10 cellular contexts compared by ENCODE assay signal in the genomic region with DNA sequence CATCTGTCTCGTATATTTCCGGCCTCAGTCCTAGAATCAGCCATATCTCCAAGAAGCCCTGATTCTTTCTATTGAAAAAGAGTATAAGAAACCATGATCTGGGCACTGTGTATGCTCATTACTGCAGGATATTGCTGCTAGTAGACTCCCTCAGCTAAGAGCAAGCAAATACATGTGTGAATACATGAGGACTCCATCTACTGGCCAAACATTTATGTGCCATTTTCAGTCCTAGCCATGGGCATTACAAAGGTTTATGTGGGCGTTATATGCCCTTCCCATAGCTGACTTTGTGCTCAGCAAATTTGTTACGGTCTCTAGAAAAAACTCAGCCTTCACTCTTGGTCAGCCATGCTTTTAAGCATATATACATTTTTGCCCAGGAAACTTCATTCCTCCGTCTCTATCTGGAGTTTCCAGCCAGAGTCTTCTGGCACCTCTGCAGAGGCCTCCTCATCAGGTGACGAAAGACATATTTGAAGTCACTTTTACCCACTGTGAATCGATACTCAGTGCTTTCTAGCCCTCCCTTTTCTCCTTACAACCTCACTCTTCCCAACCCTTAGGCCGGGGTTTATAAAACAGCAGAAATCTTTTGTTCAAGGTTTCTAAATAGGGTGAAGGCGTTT.
A peak's percentile ranks its signal among the peaks of the same experiment; 100 is the strongest.
DNase-seq lines count a peak whose midpoint lies in the region; ATAC-seq and TF ChIP-seq lines count a peak whose summit lies in the region.
"Had no signal": no experiment of that assay in that cellular context is flagged by ENCODE, and none has a peak within 500 bp of the region (broad histone marks: within the 10 kb centered on the region; RNA-seq: fewer than 3 reads in every experiment).

No MANE protein-coding gene starts in this region.

- no peaks in the 10 kb centered on the region for H3K36me3 ChIP-seq in mesenchymal stem cell (ENCODE audit: control insufficient read depth in 1 of 2, insufficient read depth in 2 of 2, low read depth in 1 of 2, low read length in 2 of 2)

- H3K4ac ChIP-seq in mesenchymal stem cell (ENCODE audit: low read depth in 1 of 2, low read length in 2 of 2) = no peak overlapping the region

- H3K14ac ChIP-seq in mesenchymal stem cell (ENCODE audit: low read length in 2 of 2) = no peak overlapping the region

- POLR2A ChIA-PET in GM10248 (lab: Yijun Ruan, JAX) = no interaction called here

- WGBS in mesenchymal stem cell = 70% methylated on average over 6 of the region's 9 CpGs

- H3K4me3 ChIP-seq in mesenchymal stem cell (ENCODE audit: insufficient read depth in 1 of 2, low read depth in 1 of 2, low read length in 2 of 2) = no peak overlapping the region
- H3K4me3 ChIP-seq: skin epidermis had no signal

- no peak overlapping the region for H2BK120ac ChIP-seq in mesenchymal stem cell (ENCODE audit: low read depth, low read length)

- CTCF ChIA-PET in GM10248 (lab: Yijun Ruan, JAX) = interaction anchor here (0.8 kb wide), 1 partner anchor 15 kb away, joined by 3 read pairs; no protein-coding TSS in a partner anchor

- H3K27me3 ChIP-seq in mesenchymal stem cell (ENCODE audit: control insufficient read depth in 1 of 2, insufficient read depth in 1 of 2, low read length in 2 of 2) = no peaks in the 10 kb centered on the region

- no peak overlapping the region for H2AK5ac ChIP-seq in mesenchymal stem cell (ENCODE audit: low read length, severe bottlenecking)

- H2AFZ ChIP-seq in mesenchymal stem cell (ENCODE audit: low read depth, low read length) = no peak overlapping the region

- no peak overlapping the region for H3K18ac ChIP-seq in mesenchymal stem cell (ENCODE audit: low read depth in 1 of 2, low read length in 2 of 2)

- no peaks in the 10 kb centered on the region for H3K79me1 ChIP-seq in mesenchymal stem cell (replicated peaks; ENCODE audit: low read length, poor library complexity, severe bottlenecking)

- H3K4me2 ChIP-seq in mesenchymal stem cell (ENCODE audit: low read length, poor library complexity, severe bottlenecking) = peak overlapping the region; percentile 39

- H3K9me3 ChIP-seq in mesenchymal stem cell (ENCODE audit: control insufficient read depth, low read length) = peaks cover 5% of the 10 kb centered on the region

- in situ Hi-C loops in GM13977 (cut with MboI; ENCODE audit: low pct_unique_long_range_greater_than_20kb, low sequenced_read_pairs, unreplicated experiment) = no loop called here

- H2BK15ac ChIP-seq in mesenchymal stem cell (ENCODE audit: low read depth, poor library complexity, severe bottlenecking) = no peak overlapping the region

- no peak for DNase-seq in GM13977 (ENCODE audit: low spot score)
- peak; percentile 3 for DNase-seq in NCI-H1092 (lab: John Stamatoyannopoulos, UW)
- peak; percentile 3 to 41 for DNase-seq in SW 1271 (lab: John Stamatoyannopoulos, UW)
- DNase-seq in mesenchymal stem cell = no peak
- no peak for DNase-seq in middle frontal gyrus (ENCODE audit: extremely low spot score, low spot score)
- DNase-seq in GM10248 (ENCODE audit: extremely low spot score) = no peak
- DNase-seq: activated CD8-positive, alpha-beta T cell treated with anti-CD3 and anti-CD28 coated beads for 36 hours; NCI-H1436 had no signal

- no peak overlapping the region for H3K23ac ChIP-seq in mesenchymal stem cell (ENCODE audit: low read length in 2 of 2)

- no peak overlapping the region for H4K8ac ChIP-seq in mesenchymal stem cell (ENCODE audit: low read length)

- no peak overlapping the region for H3K9ac ChIP-seq in mesenchymal stem cell (ENCODE audit: low read length)

- TF ChIP-seq CTCF in GM13977 (IDR thresholded peaks at IDR 0.05; ENCODE audit: extremely low read depth, insufficient read depth, missing control alignments) (peak; percentile 47), GM10248 (IDR thresholded peaks at IDR 0.05; ENCODE audit: control extremely low read depth, extremely low read depth, low read depth, missing control alignments) (no peak)

- no peak overlapping the region for H4K91ac ChIP-seq in mesenchymal stem cell (ENCODE audit: low read length)

- ATAC-seq in GM21576 (IDR thresholded peaks at IDR 0.05; ENCODE audit: unreplicated experiment) = no peak
- ATAC-seq: activated CD8-positive, alpha-beta T cell treated with anti-CD3 and anti-CD28 coated beads for 36 hours had no signal

- no peaks in the 10 kb centered on the region for H3K4me1 ChIP-seq in mesenchymal stem cell (ENCODE audit: control insufficient read depth, insufficient read depth, low read depth, low read length)

- no peak overlapping the region for H2BK12ac ChIP-seq in mesenchymal stem cell (ENCODE audit: low read length in 2 of 2)

- H2BK5ac ChIP-seq in mesenchymal stem cell (ENCODE audit: low read depth, low read length, poor library complexity, severe bottlenecking) = no peak overlapping the region

- no peak overlapping the region for H3K27ac ChIP-seq in mesenchymal stem cell (ENCODE audit: low read length, poor library complexity, severe bottlenecking)
- H3K27ac ChIP-seq: skin epidermis had no signal

Comparison
In these comparisons a context has a peak if more than half of its experiments do, and no peak if none do; other contexts are left out.
1. DNase-seq: peak in NCI-H1092 (single experiment) and SW 1271 (2 of 2); none in GM13977 (single experiment), mesenchymal stem cell (single experiment), middle frontal gyrus (single experiment) and GM10248 (single experiment).